8 cellular contexts compared by ENCODE assay signal in the genomic region with DNA sequence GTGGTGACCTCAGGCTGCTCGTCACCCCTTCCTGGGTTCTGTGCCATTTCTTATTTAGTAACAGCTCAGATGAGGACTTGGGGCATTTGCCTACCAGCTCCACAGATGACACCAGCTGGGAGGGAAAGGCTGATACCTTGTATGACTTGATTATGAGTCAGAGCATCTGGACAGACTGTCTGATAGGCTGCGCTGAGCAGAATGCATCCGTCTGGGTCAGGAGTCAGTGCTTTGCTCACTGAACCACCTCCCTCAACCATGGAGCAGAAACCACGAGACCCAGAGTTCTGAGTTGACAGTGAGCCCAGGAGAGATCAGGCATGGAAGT. TPM values are rescaled to one million over a fixed set of nuclear protein-coding genes. Genes with fewer than 3 reads are reported as not detected.
DNase-seq lines count a peak whose midpoint lies in the region; ATAC-seq, FAIRE-seq and TF ChIP-seq lines count a peak whose summit lies in the region.

No MANE protein-coding gene starts in this region.

- no peak for TF ChIP-seq POLR2A in HepG2 (IDR thresholded peaks at IDR 0.05; ENCODE audit: insufficient read depth in 1 of 2, low read depth in 2 of 2, low read length in 2 of 2)
- no peak for TF ChIP-seq POLR2A in erythroblast (IDR thresholded peaks at IDR 0.05; ENCODE audit: low read length)

- TF ChIP-seq EP300 in HepG2 (IDR thresholded peaks at IDR 0.05; ENCODE audit: low read depth in 2 of 2, low read length in 2 of 2), result no peak
- TF ChIP-seq EP300 in HepG2 (CRISPR knock-in tag; IDR thresholded peaks at IDR 0.05; ENCODE audit: borderline replicate concordance), result no peak

- TF ChIP-seq RAD21 in HepG2 (CRISPR knock-in tag; IDR thresholded peaks at IDR 0.05), result no peak

- H3K4me1 ChIP-seq in HepG2 (ENCODE audit: insufficient read depth, low read length), result peaks cover 45% of the 10 kb centered on the region

- no TSS peak for BruUV-seq in HepG2 (replicated peaks; lab: Mats Ljungman, UMichigan)

- TF ChIP-seq CTCF in HepG2 (CRISPR knock-in tag; IDR thresholded peaks at IDR 0.05), result no peak

- no peak for FAIRE-seq in HepG2 (lab: Jason Lieb, UNC)

- H3K4me2 ChIP-seq in HepG2 (ENCODE audit: low read depth, low read length), result peak overlapping the region; percentile 37

- no peaks in the 10 kb centered on the region for H3K9me3 ChIP-seq in HepG2 (ENCODE audit: low read length)

- H4K20me1 ChIP-seq in HepG2 (ENCODE audit: insufficient read depth, low read length), result no peaks in the 10 kb centered on the region

- in situ Hi-C loops in HepG2 (cut with HindIII; ENCODE audit: extremely low pct_ligation_motif_present, low pct_unique_long_range_greater_than_20kb) (no loop called here), KBM-7 (cut with MboI; ENCODE audit: low pct_unique_long_range_greater_than_20kb, low sequenced_read_pairs) (no loop called here)

- no peak overlapping the region for H3K4me3 ChIP-seq in HepG2 (replicated peaks in 1 of 3; ENCODE audit: insufficient read depth in 1 of 3, low read depth in 2 of 3, low read length in 3 of 3)

- CTCF ChIA-PET in HepG2 (lab: Yijun Ruan, JAX; ENCODE audit: low intra/inter-chr PET ratio, low total read pairs), result no interaction called here

- WGBS in HepG2 (ENCODE audit: low lambda C conversion rate), result 51% methylated on average over 4 of the region's 4 CpGs

- no peaks in the 10 kb centered on the region for H3K79me2 ChIP-seq in HepG2 (ENCODE audit: insufficient read depth, low read length)

- intact Hi-C loops in HepG2 (cut with micrococcal nuclease; ENCODE audit: unreplicated experiment), result no loop called here

- no peak overlapping the region for H2AFZ ChIP-seq in HepG2 (ENCODE audit: low read length)

- H3K9ac ChIP-seq in HepG2 (ENCODE audit: insufficient read depth, low read depth, low read length), result no peak overlapping the region

- ATAC-seq in HG03196 (IDR thresholded peaks at IDR 0.05; ENCODE audit: unreplicated experiment), result peak; percentile 65
- no peak; the same call in 2 of the 3 replicates for ATAC-seq in HepG2

- no peaks in the 10 kb centered on the region for H3K27me3 ChIP-seq in HepG2 (ENCODE audit: control insufficient read depth in 1 of 2, insufficient read depth in 2 of 2, low read length in 2 of 2)

- POLR2A ChIA-PET in HepG2 (lab: Yijun Ruan, JAX), result no interaction called here

- DNase-seq in COLO668 (lab: John Stamatoyannopoulos, UW; ENCODE audit: unreplicated experiment) (peak; percentile 56), T1000 (lab: John Stamatoyannopoulos, UW) (peak; percentile 51), HepG2 (ENCODE audit: low spot score) (peak; percentile 33), erythroblast (lab: John Stamatoyannopoulos, UW) (no peak), activated gamma-delta T cell treated with Interleukin-2 at 50 U/mL for 16 hours (no peak), KBM-7 (no peak)
- no peak for DNase-seq in activated T-cell treated with anti-CD3 and anti-CD28 coated beads, Interleukin-2, amount 50 U/mL, for 48 hours

- H3K36me3 ChIP-seq in HepG2 (replicated peaks in 1 of 2; ENCODE audit: control insufficient read depth in 1 of 2, insufficient read depth in 2 of 2, low read length in 2 of 2), result no peaks in the 10 kb centered on the region

- no peak overlapping the region for H3K27ac ChIP-seq in HepG2 (ENCODE audit: extremely low read length, insufficient read depth, low read length)

TF ChIP-seq in HepG2, 621 proteins besides CTCF, POLR2A, EP300 and RAD21 (continues in another document):
- TF ChIP-seq, protein P1, sequence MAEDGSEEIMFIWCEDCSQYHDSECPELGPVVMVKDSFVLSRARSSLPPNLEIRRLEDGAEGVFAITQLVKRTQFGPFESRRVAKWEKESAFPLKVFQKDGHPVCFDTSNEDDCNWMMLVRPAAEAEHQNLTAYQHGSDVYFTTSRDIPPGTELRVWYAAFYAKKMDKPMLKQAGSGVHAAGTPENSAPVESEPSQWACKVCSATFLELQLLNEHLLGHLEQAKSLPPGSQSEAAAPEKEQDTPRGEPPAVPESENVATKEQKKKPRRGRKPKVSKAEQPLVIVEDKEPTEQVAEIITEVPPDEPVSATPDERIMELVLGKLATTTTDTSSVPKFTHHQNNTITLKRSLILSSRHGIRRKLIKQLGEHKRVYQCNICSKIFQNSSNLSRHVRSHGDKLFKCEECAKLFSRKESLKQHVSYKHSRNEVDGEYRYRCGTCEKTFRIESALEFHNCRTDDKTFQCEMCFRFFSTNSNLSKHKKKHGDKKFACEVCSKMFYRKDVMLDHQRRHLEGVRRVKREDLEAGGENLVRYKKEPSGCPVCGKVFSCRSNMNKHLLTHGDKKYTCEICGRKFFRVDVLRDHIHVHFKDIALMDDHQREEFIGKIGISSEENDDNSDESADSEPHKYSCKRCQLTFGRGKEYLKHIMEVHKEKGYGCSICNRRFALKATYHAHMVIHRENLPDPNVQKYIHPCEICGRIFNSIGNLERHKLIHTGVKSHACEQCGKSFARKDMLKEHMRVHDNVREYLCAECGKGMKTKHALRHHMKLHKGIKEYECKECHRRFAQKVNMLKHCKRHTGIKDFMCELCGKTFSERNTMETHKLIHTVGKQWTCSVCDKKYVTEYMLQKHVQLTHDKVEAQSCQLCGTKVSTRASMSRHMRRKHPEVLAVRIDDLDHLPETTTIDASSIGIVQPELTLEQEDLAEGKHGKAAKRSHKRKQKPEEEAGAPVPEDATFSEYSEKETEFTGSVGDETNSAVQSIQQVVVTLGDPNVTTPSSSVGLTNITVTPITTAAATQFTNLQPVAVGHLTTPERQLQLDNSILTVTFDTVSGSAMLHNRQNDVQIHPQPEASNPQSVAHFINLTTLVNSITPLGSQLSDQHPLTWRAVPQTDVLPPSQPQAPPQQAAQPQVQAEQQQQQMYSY (CRISPR knock-in tag; IDR thresholded peaks at IDR 0.05), result no peak
- TF ChIP-seq MED8 (CRISPR knock-in tag; IDR thresholded peaks at IDR 0.05; ENCODE audit: insufficient replicate concordance) (no peak), ZBTB46 (CRISPR knock-in tag; IDR thresholded peaks at IDR 0.05; ENCODE audit: borderline replicate concordance) (no peak), RXRB (CRISPR knock-in tag; IDR thresholded peaks at IDR 0.05; ENCODE audit: borderline replicate concordance) (no peak), ZNF414 (CRISPR knock-in tag; IDR thresholded peaks at IDR 0.05) (no peak)

RNA-seq across cellular contexts. Expression of gene ST14, which starts 6.8 kb away (rescaled TPM):
- total RNA-seq in HepG2 (2016; rRNA removed; fragmentation: Illumina TruSeq; extraction: Trizol), result 0.69 and 1.4 TPM in 2 replicates
- 0.26 and 0.30 TPM in 2 replicates for total RNA-seq in HepG2 (2016; cell fraction: cytosol; rRNA removed; fragmentation: Illumina TruSeq; extraction: Trizol; ENCODE audit: low read depth)
- 0.55 and 1.3 TPM in 2 replicates for total RNA-seq in HepG2 (2016; cell fraction: insoluble cytoplasmic fraction; rRNA removed; fragmentation: Illumina TruSeq; extraction: Trizol)
- 0.65 and 0.72 TPM in 2 replicates for total RNA-seq in HepG2 (2016; cell fraction: membrane; rRNA removed; fragmentation: Illumina TruSeq; extraction: Trizol)
- 0.94 and 0.99 TPM in 2 replicates for total RNA-seq in HepG2 (2016; cell fraction: nucleus; rRNA removed; fragmentation: Illumina TruSeq; extraction: Trizol)
- 0.88 and 1.1 TPM in 2 replicates for polyA plus RNA-seq in HepG2 (2011; rRNA removed)
- polyA plus RNA-seq in HepG2 (2011; cell fraction: cytosol; rRNA removed), result 0.90 and 1.3 TPM in 2 replicates
- 2.7 and 3.0 TPM in 2 replicates for polyA plus RNA-seq in HepG2 (2011; cell fraction: nucleus; rRNA removed)
- 0.76 and 1.3 TPM in 2 replicates for polyA plus RNA-seq in HepG2 (2012)
- 0.14 and 0.15 TPM in 2 replicates for polyA plus RNA-seq in HepG2 (2016; cell fraction: cytosol; fragmentation: Illumina TruSeq; extraction: Trizol; ENCODE audit: low read depth)
- polyA plus RNA-seq in HepG2 (2016; cell fraction: insoluble cytoplasmic fraction; fragmentation: Illumina TruSeq; extraction: Trizol; ENCODE audit: low read depth), result 0.84 and 1.1 TPM in 2 replicates
- polyA plus RNA-seq in HepG2 (2016; cell fraction: membrane; fragmentation: Illumina TruSeq; extraction: Trizol; ENCODE audit: low read depth), result 0.31 and 0.55 TPM in 2 replicates
- 2.0 and 2.6 TPM in 2 replicates for polyA plus RNA-seq in HepG2 (2016; cell fraction: nucleus; fragmentation: Illumina TruSeq; extraction: Trizol; ENCODE audit: insufficient read depth, low read depth)
- 2.0 and 3.1 TPM in 2 replicates for polyA minus RNA-seq in HepG2 (2011; rRNA and poly(A)+ RNA removed; ENCODE audit: low replicate concordance)
- polyA minus RNA-seq in HepG2 (2011; cell fraction: cytosol; rRNA and poly(A)+ RNA removed), result 0.62 and 0.79 TPM in 2 replicates
- polyA minus RNA-seq in HepG2 (2011; cell fraction: nucleus; rRNA and poly(A)+ RNA removed), result 0.64 and 0.87 TPM in 2 replicates

Comparison
In these comparisons a context has a peak if more than half of its experiments do, and no peak if none do; other contexts are left out.
1. DNase-seq: peak in COLO668 (single experiment), T1000 (single experiment) and HepG2 (single experiment); none in erythroblast (0 of 2), activated gamma-delta T cell treated with Interleukin-2 at 50 U/mL for 16 hours (single experiment), activated T-cell treated with anti-CD3 and anti-CD28 coated beads, Interleukin-2, amount 50 U/mL, for 48 hours (0 of 2) and KBM-7 (single experiment).